ENCODE assay signal across 14 cellular contexts in the genomic region with DNA sequence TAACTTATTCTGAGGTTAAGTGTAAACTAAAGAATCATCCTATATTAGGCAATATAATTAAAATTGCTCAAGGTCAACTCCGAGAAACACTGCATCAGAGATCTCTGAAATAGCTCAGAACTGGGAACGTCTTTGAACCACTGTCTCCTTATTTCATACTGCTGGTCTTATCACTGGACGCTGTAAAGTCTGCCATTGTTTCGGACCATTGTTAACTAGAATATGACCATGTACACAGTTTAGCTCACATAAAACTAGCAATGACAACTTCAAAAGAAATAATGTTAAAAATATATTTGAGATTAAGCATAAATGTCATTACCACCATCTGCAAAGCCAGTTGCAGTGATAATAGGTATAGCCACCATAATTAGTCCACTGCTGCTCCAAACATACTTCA. TPM values are rescaled to one million over a fixed set of nuclear protein-coding genes. Genes with fewer than 3 reads are reported as not detected.
DNase-seq lines count a peak whose midpoint lies in the region; ATAC-seq, FAIRE-seq and TF ChIP-seq lines count a peak whose summit lies in the region.
"Had no signal": no experiment of that assay in that cellular context is flagged by ENCODE, and none has a peak within 500 bp of the region (broad histone marks: within the 10 kb centered on the region; RNA-seq: fewer than 3 reads in every experiment).

No MANE protein-coding gene starts in this region.

- H3K27me3 ChIP-seq in MM.1S (replicated peaks; ENCODE audit: insufficient read depth, low read length) = no peaks in the 10 kb centered on the region
- H3K27me3 ChIP-seq in GM12878 (replicated peaks in 1 of 2; ENCODE audit: control insufficient read depth in 2 of 2, insufficient read depth in 2 of 2, low read length in 1 of 2) = no peaks in the 10 kb centered on the region
- H3K27me3 ChIP-seq in ovary = no peaks in the 10 kb centered on the region
- H3K27me3 ChIP-seq: colonic mucosa, SJSA1 had no signal

- peaks cover 11% of the 10 kb centered on the region for H3K36me3 Mint-ChIP-seq in stimulated activated naive CD8-positive, alpha-beta T cell treated with anti-CD3 and anti-CD28 coated beads, Interleukin-15, Interleukin-2, amounts not matched to agents 100 ng/mL and 50 ng/mL, for 24 hours (ENCODE audit: low read depth)

- TF ChIP-seq EP300 in GM12878 (IDR thresholded peaks at IDR 0.05; ENCODE audit: borderline replicate concordance in 1 of 2, control insufficient read depth in 1 of 2, low read depth in 2 of 2, low read length in 2 of 2) (no peak), ovary (IDR thresholded peaks at IDR 0.05) (no peak)

- H3F3A ChIP-seq in MM.1S (ENCODE audit: insufficient read depth, low read length) = peaks cover 36% of the 10 kb centered on the region

- BruUV-seq in GM12878 (replicated peaks; lab: Mats Ljungman, UMichigan) = no TSS peak

- H3K27ac ChIP-seq in MM.1S (ENCODE audit: low read length) = no peak overlapping the region
- H3K27ac ChIP-seq in GM12878 (ENCODE audit: control insufficient read depth, insufficient read depth) = peak overlapping the region; percentile 23; the same call in 1 of the 2 replicates
- H3K27ac ChIP-seq in ovary = no peak overlapping the region
- H3K27ac ChIP-seq: colonic mucosa, epithelial cell of prostate, SJSA1 had no signal

- H3K4me3 ChIP-seq in MM.1S (ENCODE audit: low read length) = no peak overlapping the region; the same call in 1 of the 2 replicates
- peak overlapping the region; percentile 66 for H3K4me3 ChIP-seq in GM12878
- H3K4me3 ChIP-seq in ovary = no peak overlapping the region
- H3K4me3 ChIP-seq: colonic mucosa, SJSA1 had no signal

- peak overlapping the region; percentile 71 for H3K27ac Mint-ChIP-seq in stimulated activated naive CD8-positive, alpha-beta T cell treated with anti-CD3 and anti-CD28 coated beads, Interleukin-15, Interleukin-2, amounts not matched to agents 100 ng/mL and 50 ng/mL, for 24 hours

- peaks cover 45% of the 10 kb centered on the region for H3K4me1 Mint-ChIP-seq in stimulated activated naive CD8-positive, alpha-beta T cell treated with anti-CD3 and anti-CD28 coated beads, Interleukin-15, Interleukin-2, amounts not matched to agents 100 ng/mL and 50 ng/mL, for 24 hours (ENCODE audit: low read depth)

- no peak for FAIRE-seq in GM12878 (lab: Jason Lieb, UNC)
- FAIRE-seq: H1 had no signal

- H3K9me3 Mint-ChIP-seq in stimulated activated naive CD8-positive, alpha-beta T cell treated with anti-CD3 and anti-CD28 coated beads, Interleukin-15, Interleukin-2, amounts not matched to agents 100 ng/mL and 50 ng/mL, for 24 hours = no peaks in the 10 kb centered on the region

- H2AFZ ChIP-seq in MM.1S (ENCODE audit: low read length) = no peak overlapping the region
- no peak overlapping the region for H2AFZ ChIP-seq in GM12878 (ENCODE audit: control insufficient read depth, low read depth, low read length)

- H3K9me3 ChIP-seq in MM.1S (replicated peaks; ENCODE audit: insufficient read depth, low read length) (no peaks in the 10 kb centered on the region), GM12878 (replicated peaks; ENCODE audit: control insufficient read depth, insufficient read depth, low read length) (no peaks in the 10 kb centered on the region; the same call in 2 of the 3 replicates), ovary (no peaks in the 10 kb centered on the region)
- H3K9me3 ChIP-seq: colonic mucosa, SJSA1 had no signal

- TF ChIP-seq RAD21 in GM12878 (IDR thresholded peaks at IDR 0.05; ENCODE audit: insufficient read depth, low read depth, low read length) = no peak

- no peak for DNase-seq in stimulated activated naive CD8-positive, alpha-beta T cell treated with anti-CD3 and anti-CD28 coated beads, Interleukin-15, Interleukin-2, amounts not matched to agents 100 U/mL and 50 U/mL, for 24 hours
- DNase-seq in MM.1S = no peak
- no peak for DNase-seq in GM12878 (ENCODE audit: low read depth, low spot score)
- DNase-seq in NCI-H2107 (lab: John Stamatoyannopoulos, UW) = no peak
- no peak for DNase-seq in ovary
- DNase-seq: colonic mucosa, KG1, mesenchymal stem cell had no signal

- SMC1A ChIA-PET in GM12878 (lab: Charles Lee; ENCODE audit: uncharacterized antibody, unreplicated experiment) = interaction anchor here (1.0 to 2.8 kb wide), 3 partner anchors 10 to 34 kb away, joined by 3 to 14 read pairs (median 5); no protein-coding TSS in a partner anchor

- 53% methylated on average over 4 of the region's 4 CpGs for WGBS in GM12878 (ENCODE audit: insufficient coverage, insufficient replicate concordance, low lambda C conversion rate, missing lambda C conversion rate)
- WGBS in ovary, 3 donors = 71 to 79% (median 73%) methylated on average over 4 of the region's 4 CpGs

- no peaks in the 10 kb centered on the region for H3K27me3 Mint-ChIP-seq in stimulated activated naive CD8-positive, alpha-beta T cell treated with anti-CD3 and anti-CD28 coated beads, Interleukin-15, Interleukin-2, amounts not matched to agents 100 ng/mL and 50 ng/mL, for 24 hours

- no peaks in the 10 kb centered on the region for H3K36me3 ChIP-seq in MM.1S (replicated peaks; ENCODE audit: insufficient read depth, low read length)
- H3K36me3 ChIP-seq in GM12878 (ENCODE audit: control insufficient read depth in 2 of 2, insufficient read depth in 2 of 2, low read length in 1 of 2) = no peaks in the 10 kb centered on the region
- no peaks in the 10 kb centered on the region for H3K36me3 ChIP-seq in ovary
- H3K36me3 ChIP-seq: colonic mucosa, SJSA1 had no signal

- intact Hi-C loops in GM12878 (cut with micrococcal nuclease; ENCODE audit: unreplicated experiment) = loop anchor here (10.0 kb wide), 3 partner anchors 302 to 712 kb away; a partner anchor contains a TSS
- intact Hi-C loops in ovary (cut with DNase I) = loop anchor here in 1 of 4 donors (5.0 kb wide), 1 partner anchor 174 kb away; a partner anchor contains a TSS

- 0 out of 2 replicates have a peak, but pooled peaks cover 4% of the 10 kb centered on the region for H3K79me2 ChIP-seq in MM.1S (ENCODE audit: low read length)
- H3K79me2 ChIP-seq in GM12878 (ENCODE audit: control insufficient read depth, insufficient read depth, low read length) = peaks cover 78% of the 10 kb centered on the region

- no peak overlapping the region for H3K9ac ChIP-seq in MM.1S (ENCODE audit: low read length)
- peak overlapping the region; percentile 44; the same call in 1 of the 2 replicates for H3K9ac ChIP-seq in GM12878 (ENCODE audit: control insufficient read depth, insufficient read depth, low read length)

- H3K4me1 ChIP-seq in MM.1S (ENCODE audit: low read length) (peaks cover 23% of the 10 kb centered on the region), GM12878 (ENCODE audit: control insufficient read depth, insufficient read depth, low read length) (peaks cover 3% of the 10 kb centered on the region; the same call in 1 of the 2 replicates), ovary (ENCODE audit: insufficient read depth) (no peaks in the 10 kb centered on the region)
- H3K4me1 ChIP-seq: colonic mucosa had no signal

- POLR2A ChIA-PET in GM12878 (lab: Charles Lee) = interaction anchor here (1.2 kb wide), 1 partner anchor 11 kb away, joined by 4 read pairs; no protein-coding TSS in a partner anchor

- CTCF ChIA-PET in GM12878 (lab: Yijun Ruan, JAX) = no interaction called here

- RAD21 ChIA-PET in GM12878 (lab: Charles Lee; ENCODE audit: unreplicated experiment) = interaction anchor here (0.7 to 1.9 kb wide), 5 partner anchors 12 to 299 kb away, joined by 3 to 10 read pairs (median 4); a partner anchor contains a TSS

- peak overlapping the region; percentile 83 for H3K4me3 Mint-ChIP-seq in stimulated activated naive CD8-positive, alpha-beta T cell treated with anti-CD3 and anti-CD28 coated beads, Interleukin-15, Interleukin-2, amounts not matched to agents 100 ng/mL and 50 ng/mL, for 24 hours

- in situ Hi-C loops in GM12878 (cut with MboI) = loop anchor here (25.0 kb wide), 3 partner anchors 496 to 829 kb away; a partner anchor contains a TSS

- H3K4me2 ChIP-seq in MM.1S (ENCODE audit: low read depth, low read length) = peak overlapping the region; percentile 19; the same call in 1 of the 2 replicates
- H3K4me2 ChIP-seq in GM12878 (ENCODE audit: control insufficient read depth, insufficient read depth) = peak overlapping the region; percentile 91

- TF ChIP-seq POLR2A in GM12878 (IDR thresholded peaks at IDR 0.05; ENCODE audit: low read depth, low read length) (no peak), ovary (IDR thresholded peaks at IDR 0.05) (no peak)

- no peak for TF ChIP-seq CTCF in MM.1S (IDR thresholded peaks at IDR 0.05; ENCODE audit: low read length)
- no peak for TF ChIP-seq CTCF in GM12878 (IDR thresholded peaks at IDR 0.05 in 2 of 3, conservative IDR thresholded peaks at IDR 0.05 in 1 of 3; ENCODE audit: control insufficient read depth in 2 of 3, extremely low read depth in 1 of 3, insufficient read depth in 1 of 3, low read depth in 3 of 3, low read length in 3 of 3)
- no peak for TF ChIP-seq CTCF in ovary (IDR thresholded peaks at IDR 0.05)

- no peaks in the 10 kb centered on the region for H3K9me2 ChIP-seq in MM.1S (replicated peaks; ENCODE audit: insufficient read depth, low read length)

- ATAC-seq in stimulated activated naive CD8-positive, alpha-beta T cell treated with anti-CD3 and anti-CD28 coated beads, Interleukin-15, Interleukin-2, amounts not matched to agents 100 U/mL and 50 U/mL, for 24 hours = no peak
- ATAC-seq in GM12878 = no peak
- ATAC-seq in GM21515 (IDR thresholded peaks at IDR 0.05; ENCODE audit: unreplicated experiment) = no peak

- H4K20me1 ChIP-seq in MM.1S (ENCODE audit: insufficient read depth, low read length) (no peaks in the 10 kb centered on the region), GM12878 (ENCODE audit: control insufficient read depth, insufficient read depth) (no peaks in the 10 kb centered on the region)

TF ChIP-seq in GM12878, 131 proteins besides CTCF, POLR2A, EP300 and RAD21 (continues in another document):
- TF ChIP-seq FOS (IDR thresholded peaks at IDR 0.05; ENCODE audit: borderline replicate concordance, extremely low read depth, insufficient read length) = no peak

RNA-seq across cellular contexts. Expression of a gene that starts 2.9 kb away (rescaled TPM):
- 65.6 and 69.0 TPM in 2 replicates for total RNA-seq in GM12878 (2013; cell fraction: nucleolus; rRNA removed)
- total RNA-seq in GM12878 (2014; rRNA removed) = 9.5 and 13.8 TPM in 2 replicates
- total RNA-seq in GM12878 (2014; rRNA removed; fragmentation: Illumina TruSeq; extraction: Trizol) = 16.2 and 16.9 TPM in 2 replicates
- 10.3 and 11.0 TPM in 2 replicates for total RNA-seq in GM12878 (2021)
- 2.2 TPM for polyA plus RNA-seq in GM12878 (2011; ENCODE audit: low read depth)
- 6.4 and 10.7 TPM in 2 replicates for polyA plus RNA-seq in GM12878 (2011; rRNA removed)
- polyA plus RNA-seq in GM12878 (2011; cell fraction: cytosol; rRNA removed) = 1.9 and 2.1 TPM in 2 replicates
- polyA plus RNA-seq in GM12878 (2011; cell fraction: nucleus; rRNA removed) = 3.6 and 4.8 TPM in 2 replicates
- polyA plus RNA-seq in GM12878 (2012) = 2.6 and 2.9 TPM in 2 replicates
- 9.1 and 12.3 TPM in 2 replicates for polyA plus RNA-seq in GM12878 (2014; fragmentation: Illumina TruSeq; extraction: Trizol)
- 1 to 10 TPM; 4.4 to 5.7 TPM for polyA plus RNA-seq in GM12878 (2014; fragmentation: Nextera tagmentation; extraction: Ambion mirVana)
- 4.4 and 6.2 TPM in 2 replicates for polyA plus RNA-seq in GM12878 (2014; rRNA removed)
- 1 to 10 TPM; 7.4 to 7.5 TPM for polyA plus RNA-seq in GM12878 (2016; fragmentation: Nextera tagmentation; extraction: Ambion mirVana)
- 11.4 and 16.4 TPM in 2 replicates for polyA minus RNA-seq in GM12878 (2011; rRNA and poly(A)+ RNA removed)
- polyA minus RNA-seq in GM12878 (2011; cell fraction: cytosol; rRNA and poly(A)+ RNA removed) = 2.9 and 4.3 TPM in 2 replicates
- polyA minus RNA-seq in GM12878 (2011; cell fraction: nucleus; rRNA and poly(A)+ RNA removed) = 11.1 and 14.7 TPM in 2 replicates
- total RNA-seq in ovary = under 1 TPM; 0.08 to 0.57 (median 0.13) TPM
- polyA plus RNA-seq in ovary = under 1 TPM; 0.05 to 0.43 TPM
- total RNA-seq: H1, SJSA1 had no signal
- polyA plus RNA-seq: BJ, H1 had no signal

Comparison
In these comparisons a context has a peak if more than half of its experiments do, and no peak if none do; other contexts are left out.
1. RNA of a gene that starts 2.9 kb away (total RNA-seq): 9.5 to 69.0 TPM in GM12878; 0.08 to 0.57 TPM in ovary; every median in the first group is over 4 times any median in the second.